Comparison of ENCODE assay signal across 8 cellular contexts in genomic region chr11:66336234-66337102, GRCh38. TPM values are rescaled to one million over a fixed set of nuclear protein-coding genes. Genes with fewer than 3 reads are reported as not detected.
DNase-seq lines count a peak whose midpoint lies in the region; ATAC-seq and TF ChIP-seq lines count a peak whose summit lies in the region.

Gene RIN1, minus strand, starts transcription at chr11:66336434. Its CDS starts 32 bp downstream, at chr11:66336402.

- H3K27me3 ChIP-seq in Karpas-422 (ENCODE audit: low read length) = no peaks in the 10 kb centered on the region
- H3K27me3 ChIP-seq in skeletal muscle tissue (ENCODE audit: control insufficient read depth in 3 of 3, insufficient read depth in 3 of 3, low read length in 3 of 3) = no peaks in the 10 kb centered on the region

- peak; percentile 78 for ATAC-seq in T-helper 17 cell

- no peaks in the 10 kb centered on the region for H3K9me2 ChIP-seq in Karpas-422 (replicated peaks; ENCODE audit: insufficient read depth, low read length)

- H3K27ac ChIP-seq in Karpas-422 (ENCODE audit: low read length) (no peak within 1 kb of the TSS), skeletal muscle tissue (ENCODE audit: low read depth, low read length) (peak within 1 kb of the TSS; percentile 70)

- H3K36me3 ChIP-seq in Karpas-422 (ENCODE audit: insufficient read depth, low read length) = no peaks in the 10 kb centered on the region
- H3K36me3 ChIP-seq in skeletal muscle tissue (ENCODE audit: control insufficient read depth in 3 of 3, insufficient read depth in 3 of 3, low read length in 3 of 3) = peaks cover 35 to 54% (median 53%) of the 10 kb centered on the region in 3 donors

- peaks cover 3% of the 10 kb centered on the region for H3K36me3 Mint-ChIP-seq in T-helper 17 cell (ENCODE audit: low read depth)

- no peaks in the 10 kb centered on the region for H4K20me1 ChIP-seq in Karpas-422 (ENCODE audit: insufficient read depth, low read depth, low read length)

- H3K4me3 ChIP-seq in Karpas-422 (ENCODE audit: low read length) = no peak within 1 kb of the TSS
- peak within 1 kb of the TSS; percentile 73 to 80 (median 75) for H3K4me3 ChIP-seq in skeletal muscle tissue (ENCODE audit: low read length in 3 of 3)

- no peak for TF ChIP-seq CTCF in GM20000 (IDR thresholded peaks at IDR 0.05; ENCODE audit: extremely low read depth, missing control alignments)

- no peaks in the 10 kb centered on the region for H3K79me2 ChIP-seq in Karpas-422 (ENCODE audit: low read length)

- peak within 1 kb of the TSS; percentile 20 for H3K4me2 ChIP-seq in Karpas-422 (ENCODE audit: low read depth, low read length, poor library complexity, severe bottlenecking)

- DNase-seq in DMS53 (lab: John Stamatoyannopoulos, UW) (peak; percentile 92), GM20000 (ENCODE audit: low spot score) (peak; percentile 85), Karpas-422 (peak; percentile 81), T-helper 17 cell (no peak), cerebellum (ENCODE audit: low spot score) (peak; percentile 93), islet precursor cell (peak; percentile 94), NCI-H1930 (lab: John Stamatoyannopoulos, UW) (no peak)

- no peaks in the 10 kb centered on the region for H3K9me3 ChIP-seq in Karpas-422 (ENCODE audit: low read length)
- no peaks in the 10 kb centered on the region for H3K9me3 ChIP-seq in T-helper 17 cell (ENCODE audit: control insufficient read depth, low read length, poor library complexity, severe bottlenecking)
- H3K9me3 ChIP-seq in skeletal muscle tissue (ENCODE audit: control insufficient read depth in 3 of 3, low read length in 3 of 3) = no peaks in the 10 kb centered on the region

- no peaks in the 10 kb centered on the region for H3K27me3 Mint-ChIP-seq in T-helper 17 cell

- H2AFZ ChIP-seq in Karpas-422 (ENCODE audit: low read length) = no peak within 1 kb of the TSS

- H3K4me1 Mint-ChIP-seq in T-helper 17 cell = peaks cover 11% of the 10 kb centered on the region

- H3K4me1 ChIP-seq in Karpas-422 (ENCODE audit: low read length) = peaks cover 20% of the 10 kb centered on the region
- H3K4me1 ChIP-seq in skeletal muscle tissue (ENCODE audit: control insufficient read depth in 3 of 3, insufficient read depth in 3 of 3, low read length in 3 of 3) = peaks cover 24 to 37% (median 35%) of the 10 kb centered on the region in 3 donors

- peak within 1 kb of the TSS; percentile 67 for H3K27ac Mint-ChIP-seq in T-helper 17 cell

- H3K9ac ChIP-seq in Karpas-422 (ENCODE audit: low read length) (peak within 1 kb of the TSS; percentile 18), skeletal muscle tissue (ENCODE audit: low read depth in 1 of 3, low read length in 3 of 3) (peak within 1 kb of the TSS; percentile 72 to 89 (median 81))

- peak within 1 kb of the TSS; percentile 91 for H3K4me3 Mint-ChIP-seq in T-helper 17 cell

RNA-seq across cellular contexts. Expression of gene RIN1, which starts in this region (rescaled TPM):
- total RNA-seq in Karpas-422 (2014; rRNA removed; shearing (Covaris generic); ENCODE audit: low replicate concordance) = 0.78 and 1.1 TPM in 2 replicates
- total RNA-seq in T-helper 17 cell (1 to 10 TPM; 1.9 to 3.4 TPM), cerebellum (0.64 TPM), skeletal muscle tissue (5.7 TPM)

Comparison
In these comparisons a context has a peak if more than half of its experiments do, and no peak if none do; other contexts are left out.
1. Peak in DNase-seq in cerebellum; RNA of the gene not detected or under 1 TPM.
2. DNase-seq: peak in DMS53 (single experiment), GM20000 (single experiment), Karpas-422 (single experiment) and islet precursor cell (single experiment); none in T-helper 17 cell (0 of 3) and NCI-H1930 (0 of 2).